1 cellular context compared by ENCODE assay signal in the genomic region with DNA sequence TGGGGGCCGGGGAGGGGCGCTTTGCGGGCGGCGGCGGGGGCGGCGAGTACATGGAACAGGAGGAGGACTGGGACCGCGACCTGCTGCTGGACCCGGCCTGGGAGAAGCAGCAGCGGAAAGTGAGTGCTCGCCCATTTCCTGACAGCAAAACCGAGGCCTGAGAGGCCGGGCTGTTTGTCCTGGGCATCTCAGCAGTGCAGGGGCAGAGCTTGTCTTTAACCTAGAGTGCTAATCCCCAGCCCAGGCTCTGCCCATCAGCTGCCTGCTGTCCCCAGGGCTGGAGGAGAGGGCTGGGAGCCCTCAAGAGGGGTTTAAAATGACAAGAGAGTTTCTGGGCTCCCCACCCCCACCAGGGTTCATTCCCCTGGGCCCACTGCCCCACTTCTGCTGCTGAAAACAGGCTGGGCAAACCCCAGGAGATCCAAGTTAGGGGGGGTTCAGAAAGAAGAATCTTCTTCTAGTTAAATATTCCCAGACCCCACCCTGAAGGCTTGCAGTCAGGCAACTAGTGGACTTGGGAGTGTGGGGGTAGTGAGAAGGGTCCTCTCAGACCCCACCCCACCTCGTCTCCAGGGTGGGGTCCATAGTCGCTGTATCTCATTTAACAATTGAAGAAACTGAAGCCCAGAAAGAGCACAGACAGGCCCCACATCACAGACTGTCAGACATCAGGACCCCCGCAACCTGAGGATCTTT.
TF ChIP-seq lines count a peak whose summit lies in the region.

No MANE protein-coding gene starts in this region.

TF ChIP-seq in GM23338, 12 proteins besides CTCF, POLR2A, EP300 and RAD21 (continued from another document):
- TF ChIP-seq, protein P1, sequence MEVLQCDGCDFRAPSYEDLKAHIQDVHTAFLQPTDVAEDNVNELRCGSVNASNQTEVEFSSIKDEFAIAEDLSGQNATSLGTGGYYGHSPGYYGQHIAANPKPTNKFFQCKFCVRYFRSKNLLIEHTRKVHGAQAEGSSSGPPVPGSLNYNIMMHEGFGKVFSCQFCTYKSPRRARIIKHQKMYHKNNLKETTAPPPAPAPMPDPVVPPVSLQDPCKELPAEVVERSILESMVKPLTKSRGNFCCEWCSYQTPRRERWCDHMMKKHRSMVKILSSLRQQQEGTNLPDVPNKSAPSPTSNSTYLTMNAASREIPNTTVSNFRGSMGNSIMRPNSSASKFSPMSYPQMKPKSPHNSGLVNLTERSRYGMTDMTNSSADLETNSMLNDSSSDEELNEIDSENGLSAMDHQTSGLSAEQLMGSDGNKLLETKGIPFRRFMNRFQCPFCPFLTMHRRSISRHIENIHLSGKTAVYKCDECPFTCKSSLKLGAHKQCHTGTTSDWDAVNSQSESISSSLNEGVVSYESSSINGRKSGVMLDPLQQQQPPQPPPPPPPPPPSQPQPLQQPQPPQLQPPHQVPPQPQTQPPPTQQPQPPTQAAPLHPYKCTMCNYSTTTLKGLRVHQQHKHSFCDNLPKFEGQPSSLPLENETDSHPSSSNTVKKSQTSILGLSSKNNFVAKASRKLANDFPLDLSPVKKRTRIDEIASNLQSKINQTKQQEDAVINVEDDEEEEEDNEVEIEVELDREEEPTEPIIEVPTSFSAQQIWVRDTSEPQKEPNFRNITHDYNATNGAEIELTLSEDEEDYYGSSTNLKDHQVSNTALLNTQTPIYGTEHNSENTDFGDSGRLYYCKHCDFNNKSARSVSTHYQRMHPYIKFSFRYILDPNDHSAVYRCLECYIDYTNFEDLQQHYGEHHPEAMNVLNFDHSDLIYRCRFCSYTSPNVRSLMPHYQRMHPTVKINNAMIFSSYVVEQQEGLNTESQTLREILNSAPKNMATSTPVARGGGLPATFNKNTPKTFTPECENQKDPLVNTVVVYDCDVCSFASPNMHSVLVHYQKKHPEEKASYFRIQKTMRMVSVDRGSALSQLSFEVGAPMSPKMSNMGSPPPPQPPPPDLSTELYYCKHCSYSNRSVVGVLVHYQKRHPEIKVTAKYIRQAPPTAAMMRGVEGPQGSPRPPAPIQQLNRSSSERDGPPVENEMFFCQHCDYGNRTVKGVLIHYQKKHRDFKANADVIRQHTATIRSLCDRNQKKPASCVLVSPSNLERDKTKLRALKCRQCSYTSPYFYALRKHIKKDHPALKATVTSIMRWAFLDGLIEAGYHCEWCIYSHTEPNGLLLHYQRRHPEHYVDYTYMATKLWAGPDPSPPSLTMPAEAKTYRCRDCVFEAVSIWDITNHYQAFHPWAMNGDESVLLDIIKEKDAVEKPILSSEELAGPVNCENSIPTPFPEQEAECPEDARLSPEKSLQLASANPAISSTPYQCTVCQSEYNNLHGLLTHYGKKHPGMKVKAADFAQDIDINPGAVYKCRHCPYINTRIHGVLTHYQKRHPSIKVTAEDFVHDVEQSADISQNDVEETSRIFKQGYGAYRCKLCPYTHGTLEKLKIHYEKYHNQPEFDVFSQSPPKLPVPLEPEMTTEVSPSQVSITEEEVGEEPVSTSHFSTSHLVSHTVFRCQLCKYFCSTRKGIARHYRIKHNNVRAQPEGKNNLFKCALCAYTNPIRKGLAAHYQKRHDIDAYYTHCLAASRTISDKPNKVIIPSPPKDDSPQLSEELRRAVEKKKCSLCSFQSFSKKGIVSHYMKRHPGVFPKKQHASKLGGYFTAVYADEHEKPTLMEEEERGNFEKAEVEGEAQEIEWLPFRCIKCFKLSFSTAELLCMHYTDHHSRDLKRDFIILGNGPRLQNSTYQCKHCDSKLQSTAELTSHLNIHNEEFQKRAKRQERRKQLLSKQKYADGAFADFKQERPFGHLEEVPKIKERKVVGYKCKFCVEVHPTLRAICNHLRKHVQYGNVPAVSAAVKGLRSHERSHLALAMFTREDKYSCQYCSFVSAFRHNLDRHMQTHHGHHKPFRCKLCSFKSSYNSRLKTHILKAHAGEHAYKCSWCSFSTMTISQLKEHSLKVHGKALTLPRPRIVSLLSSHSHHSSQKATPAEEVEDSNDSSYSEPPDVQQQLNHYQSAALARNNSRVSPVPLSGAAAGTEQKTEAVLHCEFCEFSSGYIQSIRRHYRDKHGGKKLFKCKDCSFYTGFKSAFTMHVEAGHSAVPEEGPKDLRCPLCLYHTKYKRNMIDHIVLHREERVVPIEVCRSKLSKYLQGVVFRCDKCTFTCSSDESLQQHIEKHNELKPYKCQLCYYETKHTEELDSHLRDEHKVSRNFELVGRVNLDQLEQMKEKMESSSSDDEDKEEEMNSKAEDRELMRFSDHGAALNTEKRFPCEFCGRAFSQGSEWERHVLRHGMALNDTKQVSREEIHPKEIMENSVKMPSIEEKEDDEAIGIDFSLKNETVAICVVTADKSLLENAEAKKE (CRISPR knock-in tag; IDR thresholded peaks at IDR 0.05) = no peak
- TF ChIP-seq POLR2AphosphoS5 (IDR thresholded peaks at IDR 0.05; ENCODE audit: low read depth) (no peak), ZNF114 (CRISPR knock-in tag; IDR thresholded peaks at IDR 0.05) (no peak), EZH2phosphoT487 (IDR thresholded peaks at IDR 0.05; ENCODE audit: unreplicated experiment) (no peak)
- TF ChIP-seq, protein P2, sequence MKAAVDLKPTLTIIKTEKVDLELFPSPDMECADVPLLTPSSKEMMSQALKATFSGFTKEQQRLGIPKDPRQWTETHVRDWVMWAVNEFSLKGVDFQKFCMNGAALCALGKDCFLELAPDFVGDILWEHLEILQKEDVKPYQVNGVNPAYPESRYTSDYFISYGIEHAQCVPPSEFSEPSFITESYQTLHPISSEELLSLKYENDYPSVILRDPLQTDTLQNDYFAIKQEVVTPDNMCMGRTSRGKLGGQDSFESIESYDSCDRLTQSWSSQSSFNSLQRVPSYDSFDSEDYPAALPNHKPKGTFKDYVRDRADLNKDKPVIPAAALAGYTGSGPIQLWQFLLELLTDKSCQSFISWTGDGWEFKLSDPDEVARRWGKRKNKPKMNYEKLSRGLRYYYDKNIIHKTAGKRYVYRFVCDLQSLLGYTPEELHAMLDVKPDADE (IDR thresholded peaks at IDR 0.05) = no peak
